ENCODE assay signal across 1 cellular context in genomic region chr3:13300546-13301294, GRCh38.
TF ChIP-seq lines count a peak whose summit lies in the region.

No MANE protein-coding gene starts in this region.

TF ChIP-seq in WTC11, 78 proteins besides CTCF, POLR2A, EP300 and RAD21 (continued from another document):
- TF ChIP-seq E2F5 (CRISPR knock-in tag; IDR thresholded peaks at IDR 0.05) (no peak), FOXK1 (CRISPR knock-in tag; IDR thresholded peaks at IDR 0.05) (no peak), ZNF232 (CRISPR knock-in tag; IDR thresholded peaks at IDR 0.05) (no peak), ZNF512 (CRISPR knock-in tag; IDR thresholded peaks at IDR 0.05; ENCODE audit: borderline replicate concordance) (no peak), JAZF1 (CRISPR knock-in tag; IDR thresholded peaks at IDR 0.05) (no peak), ZNF138 (CRISPR knock-in tag; conservative IDR thresholded peaks at IDR 0.05) (no peak), SMAD3 (CRISPR knock-in tag; IDR thresholded peaks at IDR 0.05; ENCODE audit: borderline replicate concordance) (no peak), ELF4 (CRISPR knock-in tag; IDR thresholded peaks at IDR 0.05; ENCODE audit: low read depth) (no peak), RORB (CRISPR knock-in tag; IDR thresholded peaks at IDR 0.05) (no peak), NFE2L1 (CRISPR knock-in tag; IDR thresholded peaks at IDR 0.05) (no peak)
